9 cellular contexts compared by ENCODE assay signal in genomic region chr2:175030380-175031271, GRCh38. TPM values are rescaled to one million over a fixed set of nuclear protein-coding genes. Genes with fewer than 3 reads are reported as not detected.
DNase-seq lines count a peak whose midpoint lies in the region; ATAC-seq and TF ChIP-seq lines count a peak whose summit lies in the region.
"Had no signal": no experiment of that assay in that cellular context is flagged by ENCODE, and none has a peak within 500 bp of the region (broad histone marks: within the 10 kb centered on the region; RNA-seq: fewer than 3 reads in every experiment).

No MANE protein-coding gene starts in this region.

- H3K9me3 ChIP-seq in HCT116 (ENCODE audit: control insufficient read depth in 1 of 2, insufficient read depth in 1 of 2, low read depth in 1 of 2, low read length in 2 of 2): no peaks in the 10 kb centered on the region
- H3K9me3 ChIP-seq in naive thymus-derived CD4-positive, alpha-beta T cell (ENCODE audit: control insufficient read depth in 2 of 3, low read length in 3 of 3): no peaks in the 10 kb centered on the region

- TF ChIP-seq CTCF in HCT116 (IDR thresholded peaks at IDR 0.05 in 2 of 3, conservative IDR thresholded peaks at IDR 0.05 in 1 of 3; ENCODE audit: borderline replicate concordance in 1 of 3, insufficient read depth in 1 of 3, low read depth in 2 of 3, low read length in 2 of 3) (peak; percentile 44 to 58 (median 47); a peak in 4 of 6 replicates), choroid plexus epithelial cell (conservative IDR thresholded peaks at IDR 0.05; ENCODE audit: low read depth, low read length) (peak; percentile 78)

- POLR2A ChIA-PET in HCT116 (lab: Charles Lee): no interaction called here
- POLR2A ChIA-PET in naive thymus-derived CD4-positive, alpha-beta T cell (lab: Charles Lee): no interaction called here

- intact Hi-C loops in HCT116 (cut with micrococcal nuclease): loop anchor here (1.0 kb wide), 1 partner anchor 299 kb away; no protein-coding TSS in a partner anchor
- intact Hi-C loops in naive thymus-derived CD4-positive, alpha-beta T cell (cut with micrococcal nuclease): no loop called here

- H3K4me3 ChIP-seq in HCT116 (replicated peaks in 1 of 2; ENCODE audit: low read depth in 1 of 2, low read length in 2 of 2) (no peak overlapping the region), choroid plexus epithelial cell (ENCODE audit: low read depth, low read length) (no peak overlapping the region)
- H3K4me3 ChIP-seq in naive thymus-derived CD4-positive, alpha-beta T cell (ENCODE audit: low read length): no peak overlapping the region

- no peaks in the 10 kb centered on the region for H3K9me3 Mint-ChIP-seq in naive thymus-derived CD4-positive, alpha-beta T cell

- no peaks in the 10 kb centered on the region for H3K36me3 ChIP-seq in HCT116 (ENCODE audit: control insufficient read depth in 1 of 2, insufficient read depth in 2 of 2, low read length in 2 of 2)
- H3K36me3 ChIP-seq in naive thymus-derived CD4-positive, alpha-beta T cell (ENCODE audit: control insufficient read depth in 2 of 3, insufficient read depth in 3 of 3, low read length in 3 of 3): no peaks in the 10 kb centered on the region

- peak; percentile 71 for DNase-seq in D341Med (ENCODE audit: low spot score)
- peak; percentile 16 for DNase-seq in HCT116 (ENCODE audit: low read depth, low spot score)
- peak; percentile 65 for DNase-seq in NCI-H748 (lab: John Stamatoyannopoulos, UW; ENCODE audit: unreplicated experiment)
- DNase-seq in choroid plexus epithelial cell (ENCODE audit: low read depth): peak; percentile 81
- DNase-seq in naive thymus-derived CD4-positive, alpha-beta T cell: no peak

- H3K27ac ChIP-seq in HCT116 (ENCODE audit: low read depth, low read length): no peak overlapping the region
- H3K27ac ChIP-seq in naive thymus-derived CD4-positive, alpha-beta T cell (ENCODE audit: low read depth, low read length): no peak overlapping the region

- H3K27me3 Mint-ChIP-seq in naive thymus-derived CD4-positive, alpha-beta T cell: peaks cover 0 to 5% (median 0%) of the 10 kb centered on the region in 5 donors

- RAD21 ChIA-PET in HCT116 (lab: Charles Lee; ENCODE audit: low non-redundant PET in 1 of 2, low total read pairs in 2 of 2, uncharacterized antibody in 2 of 2, unreplicated experiment in 2 of 2): no interaction called here

- H3K27me3 ChIP-seq in HCT116 (ENCODE audit: insufficient read depth, low read length): no peaks in the 10 kb centered on the region
- H3K27me3 ChIP-seq in naive thymus-derived CD4-positive, alpha-beta T cell (ENCODE audit: control insufficient read depth in 2 of 2, insufficient read depth in 2 of 2, low read length in 2 of 2): no peaks in the 10 kb centered on the region

- peaks cover 0 to 5% (median 0%) of the 10 kb centered on the region in 5 donors for H3K36me3 Mint-ChIP-seq in naive thymus-derived CD4-positive, alpha-beta T cell
- H3K36me3 Mint-ChIP-seq: mesothelial cell of epicardium had no signal

- no peak overlapping the region for H2AFZ ChIP-seq in HCT116 (ENCODE audit: low read depth, low read length, poor library complexity, severe bottlenecking)

- no peaks in the 10 kb centered on the region for H3K4me1 ChIP-seq in HCT116 (ENCODE audit: control insufficient read depth in 1 of 2, insufficient read depth in 2 of 2, low read length in 2 of 2)
- no peaks in the 10 kb centered on the region for H3K4me1 ChIP-seq in naive thymus-derived CD4-positive, alpha-beta T cell (ENCODE audit: control insufficient read depth in 2 of 2, insufficient read depth in 2 of 2, low read length in 2 of 2)

- H3K4me1 Mint-ChIP-seq in naive thymus-derived CD4-positive, alpha-beta T cell: no peaks in the 10 kb centered on the region
- H3K4me1 Mint-ChIP-seq: mesothelial cell of epicardium had no signal

- TF ChIP-seq POLR2A in HCT116 (IDR thresholded peaks at IDR 0.05; ENCODE audit: borderline replicate concordance, extremely low read depth, insufficient read depth, insufficient read length): no peak

- no peak overlapping the region for H3K27ac Mint-ChIP-seq in naive thymus-derived CD4-positive, alpha-beta T cell
- H3K27ac Mint-ChIP-seq: mesothelial cell of epicardium had no signal

- H3K4me2 ChIP-seq in HCT116 (ENCODE audit: low read length): no peak overlapping the region

- no peaks in the 10 kb centered on the region for H3K9me2 ChIP-seq in HCT116 (ENCODE audit: insufficient read depth)

- H3K9ac ChIP-seq in HCT116 (ENCODE audit: low read length): no peak overlapping the region

- CTCF ChIA-PET in HCT116 (lab: Charles Lee): interaction anchor here (0.6 to 2.4 kb wide), 11 partner anchors 60 to 1066 kb away, joined by 3 to 19 read pairs (median 3); no protein-coding TSS in a partner anchor
- CTCF ChIA-PET in naive thymus-derived CD4-positive, alpha-beta T cell (lab: Charles Lee): interaction anchor here (0.7 to 1.0 kb wide), 3 partner anchors 19 to 333 kb away, joined by 3 read pairs; no protein-coding TSS in a partner anchor

- TF ChIP-seq RAD21 in HCT116 (IDR thresholded peaks at IDR 0.05; ENCODE audit: low read depth): peak; percentile 72

- no peak overlapping the region for H3K4me3 Mint-ChIP-seq in naive thymus-derived CD4-positive, alpha-beta T cell
- H3K4me3 Mint-ChIP-seq: mesothelial cell of epicardium had no signal

- no TSS peak for BruUV-seq in HCT116 (replicated peaks; lab: Mats Ljungman, UMichigan)

- no peaks in the 10 kb centered on the region for H3K79me2 ChIP-seq in HCT116 (ENCODE audit: insufficient read depth, low read length)

- no peaks in the 10 kb centered on the region for H4K20me1 ChIP-seq in HCT116 (ENCODE audit: insufficient read depth)

- ATAC-seq in HCT116: peak; percentile 99
- ATAC-seq in naive thymus-derived CD4-positive, alpha-beta T cell: peak; percentile 31
- no peak for ATAC-seq in HG03175 (IDR thresholded peaks at IDR 0.05; ENCODE audit: unreplicated experiment)
- no peak for ATAC-seq in HG03135 (IDR thresholded peaks at IDR 0.05; ENCODE audit: unreplicated experiment)
- ATAC-seq in HG02973 (IDR thresholded peaks at IDR 0.05; ENCODE audit: unreplicated experiment): no peak

TF ChIP-seq in HCT116, 20 proteins besides CTCF, POLR2A, EP300 and RAD21:
- TF ChIP-seq MAX (IDR thresholded peaks at IDR 0.05) (no peak), EGR1 (IDR thresholded peaks at IDR 0.05; ENCODE audit: low read depth) (no peak), FOSL1 (IDR thresholded peaks at IDR 0.05; ENCODE audit: low read depth) (no peak), POLR2AphosphoS5 (IDR thresholded peaks at IDR 0.05; ENCODE audit: low read depth, low read length) (no peak), CEBPB (IDR thresholded peaks at IDR 0.05; ENCODE audit: low read depth) (peak; percentile 22; the same call in 1 of the 2 replicates), EZH2 (IDR thresholded peaks at IDR 0.05) (no peak)

RNA-seq across cellular contexts. Expression of gene CHN1, which starts 25.4 kb away (rescaled TPM):
- total RNA-seq in HCT116 (2021; ENCODE audit: unreplicated experiment): 3.6 TPM
- polyA plus RNA-seq in HCT116 (2012): 1.7 and 1.8 TPM in 2 replicates
- 1 to 10 TPM in 4 of 5 experiments, under 1 TPM in 1; 0.81 to 3.5 (median 2.3) TPM for total RNA-seq in naive thymus-derived CD4-positive, alpha-beta T cell
- 1 to 10 TPM; 1.1 to 1.3 TPM for polyA plus RNA-seq in naive thymus-derived CD4-positive, alpha-beta T cell

Comparison
In these comparisons a context has a peak if more than half of its experiments do, and no peak if none do; other contexts are left out.
1. DNase-seq: peak in D341Med (single experiment), HCT116 (single experiment), NCI-H748 (single experiment) and choroid plexus epithelial cell (single experiment); none in naive thymus-derived CD4-positive, alpha-beta T cell (0 of 9).
2. ATAC-seq: peak in HCT116 (single experiment) and naive thymus-derived CD4-positive, alpha-beta T cell (single experiment); none in HG03175 (single experiment), HG03135 (single experiment) and HG02973 (single experiment).